ENCODE assay signal across 12 cellular contexts in genomic region chr6:107655245-107655644, GRCh38.
A peak's percentile ranks its signal among the peaks of the same experiment; 100 is the strongest.
DNase-seq lines count a peak whose midpoint lies in the region; ATAC-seq and TF ChIP-seq lines count a peak whose summit lies in the region.
"Had no signal": no experiment of that assay in that cellular context is flagged by ENCODE, and none has a peak within 500 bp of the region (broad histone marks: within the 10 kb centered on the region; RNA-seq: fewer than 3 reads in every experiment).

No MANE protein-coding gene starts in this region.

- no peak for ATAC-seq in SK-N-SH treated with all-trans-retinoic acid at 6 μM for 48 hours
- ATAC-seq in gastrocnemius medialis = no peak
- ATAC-seq in HG02852 (IDR thresholded peaks at IDR 0.05; ENCODE audit: unreplicated experiment) = no peak

- no peaks in the 10 kb centered on the region for H3K27me3 ChIP-seq in SK-N-SH (ENCODE audit: insufficient read depth)
- H3K27me3 ChIP-seq in gastrocnemius medialis = no peaks in the 10 kb centered on the region
- H3K27me3 ChIP-seq in vagina = no peaks in the 10 kb centered on the region
- H3K27me3 ChIP-seq: SJSA1 had no signal

- H3K4me1 ChIP-seq in SK-N-SH (ENCODE audit: control insufficient read depth in 1 of 2, insufficient read depth in 2 of 2, low read depth in 1 of 2, low read length in 1 of 2) (peaks cover 0 to 55% of the 10 kb centered on the region in 2 experiments; a peak in 2 of 4 replicates), gastrocnemius medialis (peaks cover 57 to 68% of the 10 kb centered on the region in 2 donors), vagina (peaks cover 15% of the 10 kb centered on the region)

- H3K36me3 ChIP-seq in SK-N-SH (replicated peaks in 1 of 2; ENCODE audit: control insufficient read depth in 1 of 2, insufficient read depth in 2 of 2, low read length in 1 of 2) = no peaks in the 10 kb centered on the region
- H3K36me3 ChIP-seq in gastrocnemius medialis = no peaks in the 10 kb centered on the region
- no peaks in the 10 kb centered on the region for H3K36me3 ChIP-seq in vagina
- H3K36me3 ChIP-seq: SJSA1 had no signal

- H2AFZ ChIP-seq in SK-N-SH (ENCODE audit: low read depth) = no peak overlapping the region

- POLR2A ChIA-PET in SK-N-SH (lab: Yijun Ruan, JAX) = interaction anchor here (1.5 kb wide), 1 partner anchor 164 kb away, joined by 3 read pairs; no protein-coding TSS in a partner anchor

- no peaks in the 10 kb centered on the region for H4K20me1 ChIP-seq in SK-N-SH (ENCODE audit: insufficient read depth)

- intact Hi-C loops in gastrocnemius medialis (cut with DNase I; ENCODE audit: low total_unique reads) = loop anchor here (5.0 kb wide), 1 partner anchor 163 kb away; the partner anchor contains the start of gene SOBP
- intact Hi-C loops in vagina (cut with DNase I) = loop anchor here (10.0 kb wide), 1 partner anchor 1400 kb away; no protein-coding TSS in a partner anchor

- TF ChIP-seq CTCF in SK-N-SH (IDR thresholded peaks at IDR 0.05) (peak; percentile 34; the same call in 1 of the 2 replicates), epithelial cell of proximal tubule (conservative IDR thresholded peaks at IDR 0.05; ENCODE audit: low read depth, low read length) (peak; percentile 72), gastrocnemius medialis (IDR thresholded peaks at IDR 0.05 in 4 of 5, conservative IDR thresholded peaks at IDR 0.05 in 1 of 5) (no peak), vagina (IDR thresholded peaks at IDR 0.05) (no peak)

- no peaks in the 10 kb centered on the region for H3F3A ChIP-seq in SK-N-SH (replicated peaks; ENCODE audit: insufficient read depth)

- WGBS in SK-N-SH (ENCODE audit: low lambda C conversion rate) = 57% methylated on average over 4 of the region's 4 CpGs

- no peak for TF ChIP-seq POLR2A in gastrocnemius medialis (IDR thresholded peaks at IDR 0.05)
- no peak for TF ChIP-seq POLR2A in vagina (IDR thresholded peaks at IDR 0.05)

- peak; percentile 83 for TF ChIP-seq RAD21 in SK-N-SH (IDR thresholded peaks at IDR 0.05; ENCODE audit: low read length)

- H3K4me3 ChIP-seq in SK-N-SH (ENCODE audit: low read depth in 2 of 2, low read length in 1 of 2) (no peak overlapping the region; a peak in 1 of 4 replicates), epithelial cell of proximal tubule (ENCODE audit: low read depth, low read length) (no peak overlapping the region), gastrocnemius medialis (no peak overlapping the region), vagina (no peak overlapping the region)
- H3K4me3 ChIP-seq: SJSA1 had no signal

- H3K9ac ChIP-seq in SK-N-SH = no peak overlapping the region

- H3K4me2 ChIP-seq in SK-N-SH = no peak overlapping the region

- no peaks in the 10 kb centered on the region for H3K9me2 ChIP-seq in SK-N-SH

- no peaks in the 10 kb centered on the region for H3K79me2 ChIP-seq in SK-N-SH (ENCODE audit: insufficient read depth)

- CTCF ChIA-PET in SK-N-SH (lab: Yijun Ruan, JAX) = interaction anchor here (0.6 to 6.2 kb wide), 40 partner anchors 8 to 524 kb away, joined by 3 to 64 read pairs (median 4); partner anchors contain the start of gene PDSS2

- DNase-seq in SK-N-SH (peak; percentile 51), NCI-H69 (lab: John Stamatoyannopoulos, UW) (peak; percentile 72), epithelial cell of proximal tubule (ENCODE audit: low read depth) (no peak), gastrocnemius medialis (no peak), vagina (ENCODE audit: extremely low spot score in 2 of 2) (no peak), NCI-H2196 treated with DMSO at 0.1 percent for 48 hours (lab: John Stamatoyannopoulos, UW; ENCODE audit: unreplicated experiment) (no peak)
- DNase-seq: CD8-positive, alpha-beta memory T cell; occipital lobe; stimulated activated CD8-positive, alpha-beta memory T cell treated with anti-CD3 and anti-CD28 coated beads, Interleukin-4, amount 100 ng/mL, for 48 hours had no signal

- H3K9me3 ChIP-seq in SK-N-SH (no peaks in the 10 kb centered on the region), gastrocnemius medialis (no peaks in the 10 kb centered on the region), vagina (no peaks in the 10 kb centered on the region)
- H3K9me3 ChIP-seq: SJSA1 had no signal

- TF ChIP-seq EP300 in SK-N-SH (IDR thresholded peaks at IDR 0.05; ENCODE audit: borderline replicate concordance in 1 of 2, low read depth in 1 of 2, low read length in 1 of 2) = no peak

- H3K27ac ChIP-seq in SK-N-SH (ENCODE audit: low read depth in 2 of 2, low read length in 1 of 2) = peak overlapping the region in 1 of 2 experiments; percentile 97; a peak in 1 of 4 replicates
- peak overlapping the region; percentile 28 to 87 (median 78) for H3K27ac ChIP-seq in gastrocnemius medialis
- no peak overlapping the region for H3K27ac ChIP-seq in vagina
- H3K27ac ChIP-seq: SJSA1 had no signal

- in situ Hi-C loops in gastrocnemius medialis (cut with MboI; ENCODE audit: low sequenced_read_pairs in 4 of 4) = loop anchor here in 3 of 4 donors (10.0 to 25.0 kb wide), 2 partner anchors 160 to 168 kb away; partner anchors contain the start of gene SOBP (in 3 of the 3)

TF ChIP-seq in SK-N-SH, 30 proteins besides CTCF, POLR2A, EP300 and RAD21:
- TF ChIP-seq GABPA (IDR thresholded peaks at IDR 0.05; ENCODE audit: low read depth) (no peak), SMC3 (IDR thresholded peaks at IDR 0.05; ENCODE audit: low read depth, low read length) (peak; percentile 62; the same call in 1 of the 2 replicates)

TF ChIP-seq in SK-N-SH treated with all-trans-retinoic acid at 6 μM for 48 hours, 23 proteins besides CTCF, POLR2A, EP300 and RAD21:
- TF ChIP-seq SNAI2 (CRISPR knock-in tag; IDR thresholded peaks at IDR 0.05) (no peak), ESRRG (CRISPR knock-in tag; IDR thresholded peaks at IDR 0.05) (no peak), ISL1 (CRISPR knock-in tag; IDR thresholded peaks at IDR 0.05) (no peak), ZC3H10 (CRISPR knock-in tag; IDR thresholded peaks at IDR 0.05) (no peak), ZNF8 (CRISPR knock-in tag; IDR thresholded peaks at IDR 0.05) (no peak), ZFP30 (CRISPR knock-in tag; IDR thresholded peaks at IDR 0.05) (no peak), TOX (CRISPR knock-in tag; IDR thresholded peaks at IDR 0.05; ENCODE audit: borderline replicate concordance) (no peak), ZFP3 (CRISPR knock-in tag; IDR thresholded peaks at IDR 0.05) (no peak), BACH2 (CRISPR knock-in tag; IDR thresholded peaks at IDR 0.05; ENCODE audit: borderline replicate concordance) (no peak), TCF4 (CRISPR knock-in tag; IDR thresholded peaks at IDR 0.05; ENCODE audit: borderline replicate concordance) (no peak), POU6F1 (CRISPR knock-in tag; IDR thresholded peaks at IDR 0.05; ENCODE audit: borderline replicate concordance, low read depth) (no peak), RARB (CRISPR knock-in tag; IDR thresholded peaks at IDR 0.05) (no peak), PATZ1 (CRISPR knock-in tag; IDR thresholded peaks at IDR 0.05; ENCODE audit: borderline replicate concordance) (no peak), OSR1 (CRISPR knock-in tag; IDR thresholded peaks at IDR 0.05) (no peak), PPARA (CRISPR knock-in tag; IDR thresholded peaks at IDR 0.05; ENCODE audit: borderline replicate concordance) (no peak)

Comparison
In these comparisons a context has a peak if more than half of its experiments do, and no peak if none do; other contexts are left out.
1. DNase-seq: peak in SK-N-SH (single experiment) and NCI-H69 (single experiment); none in epithelial cell of proximal tubule (single experiment), gastrocnemius medialis (0 of 2), vagina (0 of 2) and NCI-H2196 treated with DMSO at 0.1 percent for 48 hours (single experiment).
2. CTCF ChIP-seq: peak in SK-N-SH (single experiment) and epithelial cell of proximal tubule (single experiment); none in gastrocnemius medialis (0 of 5) and vagina (0 of 3).